Comparison of ENCODE assay signal across 16 cellular contexts in the genomic region with DNA sequence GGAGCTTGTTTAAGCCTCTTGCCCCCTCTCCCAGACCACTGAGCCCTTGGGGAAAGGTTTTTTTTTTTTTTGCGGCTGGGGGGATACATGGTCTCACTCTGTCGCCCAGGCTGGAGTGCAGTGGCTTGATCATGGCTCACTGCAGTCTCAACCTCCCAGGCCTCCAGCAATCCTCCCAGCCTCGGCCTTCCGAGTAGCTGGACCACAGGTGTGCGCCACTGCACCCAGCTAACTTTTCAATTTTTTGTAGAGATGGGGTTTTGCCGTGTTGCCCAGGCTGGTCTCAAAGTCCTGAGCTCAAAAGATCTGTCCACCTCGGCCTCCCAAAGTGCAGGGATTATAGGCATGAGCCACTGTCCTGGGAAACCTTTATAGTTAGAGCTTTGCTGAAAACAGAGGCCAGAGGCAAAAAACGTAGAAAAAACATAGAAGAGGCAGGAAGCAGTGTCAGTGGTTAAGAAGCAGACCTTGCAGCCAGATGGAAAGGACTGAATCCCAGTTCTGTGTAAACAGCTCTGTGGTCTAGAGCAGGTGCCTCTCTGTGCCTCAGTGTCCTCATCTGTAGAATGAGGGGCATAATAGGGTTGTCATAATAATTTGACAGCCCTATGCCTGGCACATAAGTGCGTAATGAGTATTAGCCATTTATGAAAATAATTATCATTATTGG. TPM values are rescaled to one million over a fixed set of nuclear protein-coding genes. Genes with fewer than 3 reads are reported as not detected.
DNase-seq lines count a peak whose midpoint lies in the region; ATAC-seq and TF ChIP-seq lines count a peak whose summit lies in the region.
"Had no signal": no experiment of that assay in that cellular context is flagged by ENCODE, and none has a peak within 500 bp of the region (broad histone marks: within the 10 kb centered on the region; RNA-seq: fewer than 3 reads in every experiment).

No MANE protein-coding gene starts in this region.

- H3K4me1 ChIP-seq in gastrocnemius medialis: peaks cover 31 to 36% of the 10 kb centered on the region in 2 donors

- H3K4me3 ChIP-seq in gastrocnemius medialis: no peak overlapping the region
- H3K4me3 ChIP-seq in coronary artery: no peak overlapping the region
- H3K4me3 ChIP-seq: esophagus squamous epithelium, lung, suprapubic skin had no signal

- in situ Hi-C loops in gastrocnemius medialis (cut with MboI; ENCODE audit: low sequenced_read_pairs in 4 of 4): no loop called here

- TF ChIP-seq CTCF in neural crest cell (conservative IDR thresholded peaks at IDR 0.05) (no peak), gastrocnemius medialis (IDR thresholded peaks at IDR 0.05 in 4 of 5, conservative IDR thresholded peaks at IDR 0.05 in 1 of 5) (no peak), coronary artery (IDR thresholded peaks at IDR 0.05) (no peak)

- H3K9me3 Mint-ChIP-seq in T-helper 2 cell treated with Interferon-gamma antibody and Interleukin-4, amounts not matched to agents 5 μg/mL and 100 μg/mL, for 36 hours: no peaks in the 10 kb centered on the region
- H3K9me3 Mint-ChIP-seq in activated naive CD8-positive, alpha-beta T cell treated with anti-CD3 and anti-CD28 coated beads for 36 hours: no peaks in the 10 kb centered on the region
- peaks cover 3% of the 10 kb centered on the region for H3K9me3 Mint-ChIP-seq in neural crest cell

- peak overlapping the region; percentile 87 for H3K27ac Mint-ChIP-seq in T-helper 2 cell treated with Interferon-gamma antibody and Interleukin-4, amounts not matched to agents 5 μg/mL and 100 μg/mL, for 36 hours
- H3K27ac Mint-ChIP-seq in activated naive CD8-positive, alpha-beta T cell treated with anti-CD3 and anti-CD28 coated beads for 36 hours: peak overlapping the region; percentile 84
- peak overlapping the region; percentile 70 for H3K27ac Mint-ChIP-seq in neural crest cell (ENCODE audit: unreplicated experiment)

- DNase-seq in T-helper 2 cell treated with Interferon-gamma antibody and Interleukin-4, amounts not matched to agents 5 μg/mL and 100 μg/mL, for 36 hours (ENCODE audit: low spot score): no peak
- DNase-seq in T-helper 2 cell (no peak), neural crest cell (ENCODE audit: low read depth, low spot score) (no peak), gastrocnemius medialis (no peak), coronary artery (ENCODE audit: low spot score) (no peak)
- DNase-seq in activated naive CD8-positive, alpha-beta T cell treated with anti-CD3 and anti-CD28 coated beads for 36 hours: no peak
- DNase-seq: 8988T; activated CD4-positive, alpha-beta T cell treated with anti-CD3 and anti-CD28 coated beads for 1 hour; Calu3; esophagus squamous epithelium; MV-4-11 had no signal

- H3K36me3 ChIP-seq in KOPT-K1 (ENCODE audit: insufficient read depth, low read length) (no peaks in the 10 kb centered on the region), gastrocnemius medialis (no peaks in the 10 kb centered on the region)
- H3K36me3 ChIP-seq: esophagus squamous epithelium, suprapubic skin had no signal

- H3K36me3 Mint-ChIP-seq in T-helper 2 cell treated with Interferon-gamma antibody and Interleukin-4, amounts not matched to agents 5 μg/mL and 100 μg/mL, for 36 hours (ENCODE audit: low read depth): peaks cover 16% of the 10 kb centered on the region
- H3K36me3 Mint-ChIP-seq in activated naive CD8-positive, alpha-beta T cell treated with anti-CD3 and anti-CD28 coated beads for 36 hours: peaks cover 33% of the 10 kb centered on the region
- peaks cover 4% of the 10 kb centered on the region for H3K36me3 Mint-ChIP-seq in neural crest cell (ENCODE audit: low read depth)

- intact Hi-C loops in gastrocnemius medialis (cut with DNase I; ENCODE audit: low total_unique reads): no loop called here

- peak overlapping the region; percentile 46 for H3K27ac ChIP-seq in KOPT-K1 (ENCODE audit: low read depth, low read length, poor library complexity, severe bottlenecking)
- H3K27ac ChIP-seq in gastrocnemius medialis: no peak overlapping the region
- H3K27ac ChIP-seq in coronary artery: no peak overlapping the region

- H3K4me1 Mint-ChIP-seq in T-helper 2 cell treated with Interferon-gamma antibody and Interleukin-4, amounts not matched to agents 5 μg/mL and 100 μg/mL, for 36 hours (ENCODE audit: low read depth): peaks cover 71% of the 10 kb centered on the region
- H3K4me1 Mint-ChIP-seq in activated naive CD8-positive, alpha-beta T cell treated with anti-CD3 and anti-CD28 coated beads for 36 hours: peaks cover 88% of the 10 kb centered on the region
- peaks cover 38% of the 10 kb centered on the region for H3K4me1 Mint-ChIP-seq in neural crest cell

- peak overlapping the region; percentile 60 for H3K4me3 Mint-ChIP-seq in T-helper 2 cell treated with Interferon-gamma antibody and Interleukin-4, amounts not matched to agents 5 μg/mL and 100 μg/mL, for 36 hours
- H3K4me3 Mint-ChIP-seq in activated naive CD8-positive, alpha-beta T cell treated with anti-CD3 and anti-CD28 coated beads for 36 hours: peak overlapping the region; percentile 73
- H3K4me3 Mint-ChIP-seq in neural crest cell: no peak overlapping the region

- no peak for TF ChIP-seq POLR2A in gastrocnemius medialis (IDR thresholded peaks at IDR 0.05)

- ATAC-seq in gastrocnemius medialis: no peak
- no peak for ATAC-seq in HG02852 (IDR thresholded peaks at IDR 0.05; ENCODE audit: unreplicated experiment)
- ATAC-seq: HCT116 had no signal

- H3K27me3 Mint-ChIP-seq in T-helper 2 cell treated with Interferon-gamma antibody and Interleukin-4, amounts not matched to agents 5 μg/mL and 100 μg/mL, for 36 hours (ENCODE audit: low read depth): no peaks in the 10 kb centered on the region
- no peaks in the 10 kb centered on the region for H3K27me3 Mint-ChIP-seq in activated naive CD8-positive, alpha-beta T cell treated with anti-CD3 and anti-CD28 coated beads for 36 hours
- no peaks in the 10 kb centered on the region for H3K27me3 Mint-ChIP-seq in neural crest cell (ENCODE audit: low read depth)

- H3K27me3 ChIP-seq in gastrocnemius medialis: no peaks in the 10 kb centered on the region
- H3K27me3 ChIP-seq: suprapubic skin had no signal

- H3K9me3 ChIP-seq in KOPT-K1 (ENCODE audit: insufficient read depth, low read length, poor library complexity, severe bottlenecking): no peaks in the 10 kb centered on the region
- no peaks in the 10 kb centered on the region for H3K9me3 ChIP-seq in gastrocnemius medialis
- H3K9me3 ChIP-seq: suprapubic skin had no signal

RNA-seq across cellular contexts. Expression of a gene that starts 33.1 kb away (rescaled TPM):
- total RNA-seq in activated naive CD8-positive, alpha-beta T cell treated with anti-CD3 and anti-CD28 coated beads for 36 hours: 10 to 100 TPM; 39.2 to 39.8 TPM
- total RNA-seq in neural crest cell (37.4 and 38.0 TPM in 2 replicates), gastrocnemius medialis (1 to 10 TPM; 1.1 to 3.3 (median 1.7) TPM)
